ENCODE assay signal across 10 cellular contexts in the genomic region with DNA sequence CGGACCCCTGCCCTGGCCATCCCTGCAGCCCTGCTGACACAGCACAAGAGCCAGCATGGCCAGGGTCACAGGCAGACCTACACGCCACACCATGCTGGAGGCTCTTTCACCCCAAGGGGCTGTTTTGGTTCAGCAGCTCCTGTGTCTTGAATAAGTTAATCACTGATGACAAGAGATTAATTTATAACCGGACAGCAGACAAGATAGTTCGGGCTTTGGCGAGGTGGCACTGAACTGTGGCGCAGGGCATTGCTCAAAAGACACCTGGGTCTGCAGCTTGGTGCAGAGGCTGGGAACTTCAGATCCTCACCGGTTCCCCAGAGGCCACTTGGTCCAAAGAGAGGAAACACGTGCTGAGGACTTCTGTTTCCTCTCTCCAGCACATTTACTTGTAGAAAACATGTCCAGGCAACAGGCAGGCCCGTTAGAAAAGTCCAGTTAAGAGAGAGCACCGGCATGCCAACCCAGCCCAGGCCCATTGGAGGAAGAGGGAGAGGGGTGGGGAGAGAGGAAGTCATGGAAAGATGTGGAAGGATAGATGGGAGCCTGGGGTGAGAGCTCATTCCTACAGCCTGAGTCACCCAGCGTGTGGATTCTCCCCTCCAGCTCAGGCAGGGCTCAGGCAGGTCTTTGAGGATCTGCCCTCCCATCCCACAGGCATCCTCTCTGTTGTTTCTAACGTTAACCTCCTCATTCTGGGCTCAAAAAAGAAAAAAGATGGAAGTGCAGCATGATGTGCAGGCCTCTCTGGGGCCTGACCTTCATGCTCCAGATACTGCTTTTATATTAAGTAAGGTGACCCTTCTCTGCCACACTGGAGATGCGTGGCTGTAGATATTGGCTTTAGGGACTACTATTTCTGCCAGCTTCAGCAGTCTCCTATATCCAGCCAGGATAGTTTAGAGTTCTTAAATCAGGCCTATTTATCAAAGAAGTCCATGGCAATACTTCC.
DNase-seq lines count a peak whose midpoint lies in the region; ATAC-seq and TF ChIP-seq lines count a peak whose summit lies in the region.
"Had no signal": no experiment of that assay in that cellular context is flagged by ENCODE, and none has a peak within 500 bp of the region (broad histone marks: within the 10 kb centered on the region; RNA-seq: fewer than 3 reads in every experiment).

No MANE protein-coding gene starts in this region.

- H3K4me1 ChIP-seq in GM23248 (ENCODE audit: insufficient read depth) = no peaks in the 10 kb centered on the region; the same call in 1 of the 2 replicates
- peaks cover 6% of the 10 kb centered on the region for H3K4me1 ChIP-seq in NT2/D1 (ENCODE audit: insufficient read depth, insufficient read length)
- peaks cover 10% of the 10 kb centered on the region for H3K4me1 ChIP-seq in fibroblast of lung (ENCODE audit: control insufficient read depth, extremely low read depth, insufficient read depth, low read length)
- H3K4me1 ChIP-seq in tibial nerve = no peaks in the 10 kb centered on the region
- H3K4me1 ChIP-seq: Peyer's patch had no signal

- H3K9me3 Mint-ChIP-seq in stimulated activated effector memory CD8-positive, alpha-beta T cell treated with anti-CD3 and anti-CD28 coated beads, Interleukin-12 subunit alpha, Interleukin-12 subunit beta, amount 100 ng/mL, for 72 hours = no peaks in the 10 kb centered on the region
- H3K9me3 Mint-ChIP-seq: activated naive CD8-positive, alpha-beta T cell treated with anti-CD3 and anti-CD28 coated beads for 36 hours; memory B cell had no signal

- H3F3A ChIP-seq in GM23248 (ENCODE audit: insufficient read depth) = no peaks in the 10 kb centered on the region

- no peak for TF ChIP-seq POLR2A in tibial nerve (IDR thresholded peaks at IDR 0.05)

- no peak for ATAC-seq in stimulated activated effector memory CD8-positive, alpha-beta T cell treated with anti-CD3 and anti-CD28 coated beads, Interleukin-12 subunit alpha, Interleukin-12 subunit beta, amount 100 ng/mL, for 72 hours
- ATAC-seq in GM19463 (IDR thresholded peaks at IDR 0.05; ENCODE audit: unreplicated experiment) = no peak

- DNase-seq in GM23248 (peak; percentile 67), NT2/D1 (ENCODE audit: low read depth, low spot score) (peak; percentile 65), fibroblast of lung (ENCODE audit: low read depth in 2 of 2) (peak; percentile 62 to 92), tibial nerve (ENCODE audit: low spot score in 2 of 2) (no peak), NCI-H1694 treated with DMSO at 0.1 percent for 48 hours (lab: John Stamatoyannopoulos, UW) (no peak)
- DNase-seq in stimulated activated effector memory CD8-positive, alpha-beta T cell treated with anti-CD3 and anti-CD28 coated beads, Interleukin-12 subunit alpha, Interleukin-12 subunit beta, amount 100 ng/mL, for 72 hours (ENCODE audit: low spot score in 2 of 2) = no peak
- DNase-seq: activated naive CD8-positive, alpha-beta T cell treated with anti-CD3 and anti-CD28 coated beads for 36 hours; Peyer's patch had no signal

- H3K4me1 Mint-ChIP-seq in stimulated activated effector memory CD8-positive, alpha-beta T cell treated with anti-CD3 and anti-CD28 coated beads, Interleukin-12 subunit alpha, Interleukin-12 subunit beta, amount 100 ng/mL, for 72 hours = peaks cover 12% of the 10 kb centered on the region

- H3K27ac ChIP-seq in GM23248 (no peak overlapping the region), fibroblast of lung (ENCODE audit: insufficient read depth, low read length) (no peak overlapping the region), tibial nerve (no peak overlapping the region)
- H3K27ac ChIP-seq: Peyer's patch had no signal

- H3K4me2 ChIP-seq in GM23248 (ENCODE audit: unreplicated experiment) (no peak overlapping the region), fibroblast of lung (ENCODE audit: extremely low read depth, insufficient read depth, low read length) (no peak overlapping the region)

- in situ Hi-C loops in GM23248 (cut with MboI) = loop anchor here (10.0 kb wide), 1 partner anchor 60 kb away; no protein-coding TSS in a partner anchor

- no peaks in the 10 kb centered on the region for H3K36me3 Mint-ChIP-seq in stimulated activated effector memory CD8-positive, alpha-beta T cell treated with anti-CD3 and anti-CD28 coated beads, Interleukin-12 subunit alpha, Interleukin-12 subunit beta, amount 100 ng/mL, for 72 hours
- H3K36me3 Mint-ChIP-seq: activated naive CD8-positive, alpha-beta T cell treated with anti-CD3 and anti-CD28 coated beads for 36 hours; memory B cell had no signal

- no peaks in the 10 kb centered on the region for H4K20me1 ChIP-seq in GM23248 (ENCODE audit: insufficient read depth)
- no peaks in the 10 kb centered on the region for H4K20me1 ChIP-seq in fibroblast of lung (ENCODE audit: control insufficient read depth, extremely low read depth, insufficient read depth, low read length)

- no peaks in the 10 kb centered on the region for H3K79me2 ChIP-seq in GM23248 (ENCODE audit: insufficient read depth)
- no peaks in the 10 kb centered on the region for H3K79me2 ChIP-seq in fibroblast of lung (ENCODE audit: control insufficient read depth, insufficient read depth, low read length)

- H3K4me3 ChIP-seq in GM23248 (no peak overlapping the region), NT2/D1 (ENCODE audit: insufficient read length, low read depth) (no peak overlapping the region), fibroblast of lung (replicated peaks in 1 of 4; ENCODE audit: control extremely low read depth in 1 of 4, insufficient read depth in 1 of 4, low read depth in 3 of 4, low read length in 4 of 4) (no peak overlapping the region), tibial nerve (no peak overlapping the region)
- H3K4me3 ChIP-seq: Peyer's patch had no signal

- H3K9me3 ChIP-seq in GM23248 (ENCODE audit: low read depth) (no peaks in the 10 kb centered on the region), NT2/D1 (ENCODE audit: insufficient read depth, low read length) (no peaks in the 10 kb centered on the region), fibroblast of lung (ENCODE audit: control insufficient read depth, insufficient read depth, low read depth, low read length) (no peaks in the 10 kb centered on the region), tibial nerve (no peaks in the 10 kb centered on the region)
- H3K9me3 ChIP-seq: Peyer's patch had no signal

- 52 to 56% methylated on average over 13 of the region's 13 CpGs for WGBS in GM23248 (ENCODE audit: low coverage in 1 of 2, low lambda C conversion rate in 2 of 2, missing lambda C conversion rate in 2 of 2), 2 experiments
- WGBS in tibial nerve, 2 donors = 53 to 64% methylated on average over 11 to 13 of the region's 13 CpGs

- H3K36me3 ChIP-seq in GM23248 (ENCODE audit: low read depth) = no peaks in the 10 kb centered on the region
- no peaks in the 10 kb centered on the region for H3K36me3 ChIP-seq in NT2/D1 (ENCODE audit: insufficient read depth, insufficient read length, low read length)
- no peaks in the 10 kb centered on the region for H3K36me3 ChIP-seq in fibroblast of lung (ENCODE audit: control insufficient read depth, insufficient read depth, low read length)
- H3K36me3 ChIP-seq in tibial nerve = no peaks in the 10 kb centered on the region
- H3K36me3 ChIP-seq: Peyer's patch had no signal

- TF ChIP-seq CTCF in fibroblast of lung (conservative IDR thresholded peaks at IDR 0.05 in 1 of 2, IDR thresholded peaks at IDR 0.05 in 1 of 2; ENCODE audit: low read depth in 1 of 2, low read length in 2 of 2) = no peak
- TF ChIP-seq CTCF in tibial nerve (IDR thresholded peaks at IDR 0.05) = no peak

- peak overlapping the region; percentile 32 for H3K27ac Mint-ChIP-seq in stimulated activated effector memory CD8-positive, alpha-beta T cell treated with anti-CD3 and anti-CD28 coated beads, Interleukin-12 subunit alpha, Interleukin-12 subunit beta, amount 100 ng/mL, for 72 hours
- H3K27ac Mint-ChIP-seq: activated naive CD8-positive, alpha-beta T cell treated with anti-CD3 and anti-CD28 coated beads for 36 hours; memory B cell had no signal

- no peaks in the 10 kb centered on the region for H3K9me2 ChIP-seq in GM23248 (ENCODE audit: insufficient read depth)

- H2AFZ ChIP-seq in GM23248 (peak overlapping the region; percentile 79), fibroblast of lung (ENCODE audit: low read length) (peak overlapping the region; percentile 55)

- H3K9ac ChIP-seq in GM23248 (no peak overlapping the region), NT2/D1 (ENCODE audit: insufficient read length, low read depth) (no peak overlapping the region), fibroblast of lung (ENCODE audit: insufficient read depth, low read length) (no peak overlapping the region)

- no peak for TF ChIP-seq EP300 in tibial nerve (IDR thresholded peaks at IDR 0.05)

- H3K27me3 ChIP-seq in GM23248 (replicated peaks; ENCODE audit: insufficient read depth) (no peaks in the 10 kb centered on the region), NT2/D1 (ENCODE audit: insufficient read depth, insufficient read length) (no peaks in the 10 kb centered on the region), fibroblast of lung (ENCODE audit: control insufficient read depth, insufficient read depth, low read length) (no peaks in the 10 kb centered on the region), tibial nerve (no peaks in the 10 kb centered on the region)
- H3K27me3 ChIP-seq: Peyer's patch had no signal

- H3K4me3 Mint-ChIP-seq in stimulated activated effector memory CD8-positive, alpha-beta T cell treated with anti-CD3 and anti-CD28 coated beads, Interleukin-12 subunit alpha, Interleukin-12 subunit beta, amount 100 ng/mL, for 72 hours = no peak overlapping the region
- H3K4me3 Mint-ChIP-seq: activated naive CD8-positive, alpha-beta T cell treated with anti-CD3 and anti-CD28 coated beads for 36 hours; memory B cell had no signal

Comparison
In these comparisons a context has a peak if more than half of its experiments do, and no peak if none do; other contexts are left out.
1. DNase-seq: peak in GM23248 (single experiment), NT2/D1 (single experiment) and fibroblast of lung (2 of 2); none in stimulated activated effector memory CD8-positive, alpha-beta T cell treated with anti-CD3 and anti-CD28 coated beads, Interleukin-12 subunit alpha, Interleukin-12 subunit beta, amount 100 ng/mL, for 72 hours (0 of 2), tibial nerve (0 of 2) and NCI-H1694 treated with DMSO at 0.1 percent for 48 hours (single experiment).